8 cellular contexts compared by ENCODE assay signal in the genomic region with DNA sequence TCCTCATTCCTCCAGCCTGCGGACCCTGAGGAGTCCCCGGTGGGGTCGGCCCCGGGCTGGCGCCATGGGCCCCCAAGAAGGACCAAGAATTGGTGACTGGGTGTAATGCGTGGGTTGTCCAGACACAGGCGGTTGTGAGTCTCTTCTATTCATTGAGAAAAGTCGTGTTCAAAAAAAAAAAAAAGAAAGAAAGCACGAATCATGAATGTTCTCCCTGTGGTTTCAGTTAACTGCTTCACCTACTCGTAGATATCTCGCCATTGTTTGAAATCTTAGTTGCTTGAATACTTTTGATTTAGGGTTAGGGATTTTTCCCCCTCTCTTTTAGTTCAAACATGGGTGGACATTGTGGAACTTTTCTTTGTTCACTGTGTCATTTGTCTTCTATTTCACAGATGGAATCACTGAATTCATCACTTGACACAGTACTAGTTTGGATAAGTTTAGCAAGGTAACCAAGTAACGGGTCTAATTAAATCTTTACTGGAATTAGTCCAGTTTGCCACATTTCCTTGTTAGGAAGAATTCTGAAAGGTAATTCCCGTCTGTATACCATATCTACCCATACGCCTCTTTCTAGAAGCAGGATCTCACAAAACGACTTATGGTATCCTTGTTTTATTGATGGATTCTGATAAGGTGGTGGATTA. TPM values are rescaled to one million over a fixed set of nuclear protein-coding genes. Genes with fewer than 3 reads are reported as not detected.
A peak's percentile ranks its signal among the peaks of the same experiment; 100 is the strongest.
DNase-seq lines count a peak whose midpoint lies in the region; ATAC-seq lines count a peak whose summit lies in the region.

No MANE protein-coding gene starts in this region.

- H2BK120ac ChIP-seq in neuronal stem cell (ENCODE audit: low read depth, low read length), result no peak overlapping the region

- peaks cover 0 to 2% (median 0%) of the 10 kb centered on the region in 7 donors for H3K9me3 Mint-ChIP-seq in CD4-positive, CD25-positive, alpha-beta regulatory T cell

- DNase-seq in CD4-positive, CD25-positive, alpha-beta regulatory T cell, result peak in 2 of 3 donors; percentile 59 to 61
- DNase-seq in SW480 (ENCODE audit: low spot score) (peak; percentile 46), neuronal stem cell (ENCODE audit: low spot score) (peak; percentile 12), NCI-H345 (lab: John Stamatoyannopoulos, UW) (no peak)
- no peak for DNase-seq in stimulated activated CD4-positive, alpha-beta T cell treated with anti-CD3 and anti-CD28 coated beads, Interleukin-12 subunit alpha, Interleukin-12 subunit beta, amount 100 ng/mL, for 4 hours

- H3K27me3 Mint-ChIP-seq in CD4-positive, CD25-positive, alpha-beta regulatory T cell, result peaks cover 3% of the 10 kb centered on the region

- H3K9me3 ChIP-seq in CD4-positive, CD25-positive, alpha-beta regulatory T cell (ENCODE audit: control insufficient read depth in 2 of 2, low read length in 2 of 2), result no peaks in the 10 kb centered on the region
- peaks cover 0 to 4% of the 10 kb centered on the region in 2 donors for H3K9me3 ChIP-seq in neuronal stem cell (replicated peaks in 1 of 2; ENCODE audit: control insufficient read depth in 2 of 2, insufficient read depth in 1 of 2, low read depth in 1 of 2, low read length in 2 of 2)

- H3K14ac ChIP-seq in neuronal stem cell (ENCODE audit: low read length), result no peak overlapping the region

- peak overlapping the region; percentile 96 for H2AFZ ChIP-seq in neuronal stem cell (ENCODE audit: low read length)

- no peak overlapping the region for H4K91ac ChIP-seq in neuronal stem cell (ENCODE audit: low read depth, low read length, poor library complexity)

- no peaks in the 10 kb centered on the region for H3K36me3 ChIP-seq in CD4-positive, CD25-positive, alpha-beta regulatory T cell (ENCODE audit: control insufficient read depth, insufficient read depth, low read length)
- peaks cover 0 to 30% of the 10 kb centered on the region in 2 donors for H3K36me3 ChIP-seq in neuronal stem cell (replicated peaks in 1 of 2; ENCODE audit: control insufficient read depth in 2 of 2, insufficient read depth in 2 of 2, low read length in 2 of 2)

- peaks cover 22 to 42% (median 36%) of the 10 kb centered on the region in 4 donors for H3K4me1 Mint-ChIP-seq in CD4-positive, CD25-positive, alpha-beta regulatory T cell

- peak overlapping the region; percentile 89 to 97 (median 96) for H3K27ac Mint-ChIP-seq in CD4-positive, CD25-positive, alpha-beta regulatory T cell

- H3K4me3 ChIP-seq in CD4-positive, CD25-positive, alpha-beta regulatory T cell (ENCODE audit: low read depth, low read length), result peak overlapping the region; percentile 92
- peak overlapping the region; percentile 87 to 91 for H3K4me3 ChIP-seq in neuronal stem cell (ENCODE audit: low read length in 2 of 2)

- no peak overlapping the region for H2BK12ac ChIP-seq in neuronal stem cell (ENCODE audit: low read length)

- H3K4me1 ChIP-seq in CD4-positive, CD25-positive, alpha-beta regulatory T cell (ENCODE audit: control insufficient read depth, insufficient read depth, low read length, poor library complexity, severe bottlenecking), result peaks cover 16% of the 10 kb centered on the region
- H3K4me1 ChIP-seq in neuronal stem cell (ENCODE audit: control insufficient read depth in 2 of 2, insufficient read depth in 1 of 2, low read depth in 1 of 2, low read length in 2 of 2), result peaks cover 8 to 16% of the 10 kb centered on the region in 2 donors

- no peak overlapping the region for H2AK5ac ChIP-seq in neuronal stem cell (ENCODE audit: low read depth, low read length)

- H2BK15ac ChIP-seq in neuronal stem cell (ENCODE audit: low read length), result peak overlapping the region; percentile 65

- H3K79me1 ChIP-seq in neuronal stem cell (ENCODE audit: low read depth, low read length), result peaks cover 5% of the 10 kb centered on the region

- no peaks in the 10 kb centered on the region for H3K27me3 ChIP-seq in CD4-positive, CD25-positive, alpha-beta regulatory T cell (ENCODE audit: control insufficient read depth, insufficient read depth, low read length)
- H3K27me3 ChIP-seq in neuronal stem cell (ENCODE audit: control insufficient read depth in 3 of 3, insufficient read depth in 3 of 3, low read depth in 1 of 3, low read length in 3 of 3), result no peaks in the 10 kb centered on the region

- H3K36me3 Mint-ChIP-seq in CD4-positive, CD25-positive, alpha-beta regulatory T cell, result peaks cover 2% of the 10 kb centered on the region

- peak overlapping the region; percentile 90 for H3K27ac ChIP-seq in CD4-positive, CD25-positive, alpha-beta regulatory T cell (ENCODE audit: insufficient read depth, low read length, poor library complexity, severe bottlenecking)
- H3K27ac ChIP-seq in neuronal stem cell (replicated peaks; ENCODE audit: low read length), result peak overlapping the region; percentile 62

- H2BK5ac ChIP-seq in neuronal stem cell (ENCODE audit: low read length), result peak overlapping the region; percentile 93

- no peak overlapping the region for H4K8ac ChIP-seq in neuronal stem cell (ENCODE audit: low read depth, low read length)

- peak overlapping the region; percentile 48 for H3K23ac ChIP-seq in neuronal stem cell (ENCODE audit: low read depth, low read length, poor library complexity)

- WGBS in neuronal stem cell (ENCODE audit: extremely low coverage in 2 of 2, insufficient read length in 2 of 2, insufficient replicate concordance in 1 of 2), 2 donors, result no CpG with 5 or more reads among the region's 15 CpGs

- no peak overlapping the region for H3K4ac ChIP-seq in neuronal stem cell (ENCODE audit: low read length)

- peak overlapping the region; percentile 41 for H3K4me2 ChIP-seq in neuronal stem cell (ENCODE audit: insufficient read depth, low read length, poor library complexity, severe bottlenecking)

- H3K18ac ChIP-seq in neuronal stem cell (ENCODE audit: low read length), result peak overlapping the region; percentile 93

- peak overlapping the region; percentile 88 for H3K9ac ChIP-seq in neuronal stem cell (ENCODE audit: low read depth, low read length, poor library complexity)

- peak overlapping the region; percentile 93 to 99 (median 98) for H3K4me3 Mint-ChIP-seq in CD4-positive, CD25-positive, alpha-beta regulatory T cell

- peak; percentile 26 to 49 for ATAC-seq in CD4-positive, CD25-positive, alpha-beta regulatory T cell (ENCODE audit: low read depth in 2 of 2)
- ATAC-seq in GM19025 (IDR thresholded peaks at IDR 0.05; ENCODE audit: low read depth, unreplicated experiment), result peak; percentile 9
- peak; percentile 24 for ATAC-seq in HG03108 (IDR thresholded peaks at IDR 0.05; ENCODE audit: unreplicated experiment)
- peak; percentile 43 for ATAC-seq in esophagus mucosa

RNA-seq across cellular contexts. Expression of gene STARD3NL, which starts 0.8 kb away (rescaled TPM):
- 13.1 TPM for total RNA-seq in CD4-positive, CD25-positive, alpha-beta regulatory T cell
- 10 to 100 TPM; 28.4 to 33.8 (median 31.4) TPM for polyA plus RNA-seq in CD4-positive, CD25-positive, alpha-beta regulatory T cell
- 8.4 TPM for total RNA-seq in esophagus mucosa
- 52.6 TPM for polyA plus RNA-seq in neuronal stem cell (2013, experiment 1 of 2)
- 53.7 TPM for polyA plus RNA-seq in neuronal stem cell (2013, experiment 2 of 2)

Comparison
In these comparisons a context has a peak if more than half of its experiments do, and no peak if none do; other contexts are left out.
1. DNase-seq: peak in CD4-positive, CD25-positive, alpha-beta regulatory T cell (2 of 3), SW480 (single experiment) and neuronal stem cell (single experiment); none in NCI-H345 (single experiment) and stimulated activated CD4-positive, alpha-beta T cell treated with anti-CD3 and anti-CD28 coated beads, Interleukin-12 subunit alpha, Interleukin-12 subunit beta, amount 100 ng/mL, for 4 hours (single experiment).
2. Peak in every context shown above with its lines, with median percentiles within 50 percentile points of each other: ATAC-seq.